In genomic region chr2:156826342-156826933, GRCh38 we compare ENCODE assay signal across 13 cellular contexts.
A peak's percentile ranks its signal among the peaks of the same experiment; 100 is the strongest.
DNase-seq lines count a peak whose midpoint lies in the region; ATAC-seq and TF ChIP-seq lines count a peak whose summit lies in the region.
"Had no signal": no experiment of that assay in that cellular context is flagged by ENCODE, and none has a peak within 500 bp of the region (broad histone marks: within the 10 kb centered on the region; RNA-seq: fewer than 3 reads in every experiment).

No MANE protein-coding gene starts in this region.

- peak; percentile 60 for DNase-seq in BJ (ENCODE audit: low read depth)
- DNase-seq in NCI-H446 (lab: John Stamatoyannopoulos, UW), result peak; percentile 31 to 79
- DNase-seq in epithelial cell of esophagus (ENCODE audit: low read depth), result peak; percentile 20
- no peak for DNase-seq in NCI-H510A (lab: John Stamatoyannopoulos, UW)
- DNase-seq in activated CD8-positive, alpha-beta T cell treated with anti-CD3 and anti-CD28 coated beads, Interleukin-2, amount 10 ng/mL, durations not matched to agents 7 days and 5 days, result no peak
- DNase-seq in Calu3, result no peak
- DNase-seq: activated naive CD4-positive, alpha-beta T cell treated with anti-CD3 and anti-CD28 coated beads, Interleukin-2, amount 10 ng/mL, durations not matched to agents 7 days and 5 days; esophagus squamous epithelium; NCI-H2107; stimulated activated CD4-positive, alpha-beta T cell treated with anti-CD3 and anti-CD28 coated beads, Interleukin-2, amount 100 ng/mL, for 48 hours had no signal

- H3K4me3 ChIP-seq in BJ (ENCODE audit: low read depth, low read length), result no peak overlapping the region
- H3K4me3 ChIP-seq in epithelial cell of esophagus (ENCODE audit: low read length), result no peak overlapping the region
- H3K4me3 ChIP-seq: esophagus squamous epithelium had no signal

- BruUV-seq in Calu3 (replicated peaks; lab: Mats Ljungman, UMichigan), result no TSS peak

- H3K27ac Mint-ChIP-seq in nephron (peak overlapping the region; percentile 7 to 77 (median 46)), Calu3 (ENCODE audit: unreplicated experiment) (no peak overlapping the region)
- H3K27ac Mint-ChIP-seq in activated CD8-positive, alpha-beta T cell treated with anti-CD3 and anti-CD28 coated beads, Interleukin-2, amount 10 ng/mL, durations not matched to agents 7 days and 5 days, result no peak overlapping the region
- H3K27ac Mint-ChIP-seq: activated naive CD4-positive, alpha-beta T cell treated with anti-CD3 and anti-CD28 coated beads, Interleukin-2, amount 10 ng/mL, durations not matched to agents 7 days and 5 days; stimulated activated effector memory CD8-positive, alpha-beta T cell treated with anti-CD3 and anti-CD28 coated beads, Interleukin-12 subunit alpha, Interleukin-12 subunit beta, amount 100 ng/mL, for 72 hours had no signal

- H3K4me3 Mint-ChIP-seq in nephron (no peak overlapping the region), Calu3 (ENCODE audit: low read depth, unreplicated experiment) (no peak overlapping the region)
- H3K4me3 Mint-ChIP-seq in activated CD8-positive, alpha-beta T cell treated with anti-CD3 and anti-CD28 coated beads, Interleukin-2, amount 10 ng/mL, durations not matched to agents 7 days and 5 days, result no peak overlapping the region
- H3K4me3 Mint-ChIP-seq: activated naive CD4-positive, alpha-beta T cell treated with anti-CD3 and anti-CD28 coated beads, Interleukin-2, amount 10 ng/mL, durations not matched to agents 7 days and 5 days; stimulated activated effector memory CD8-positive, alpha-beta T cell treated with anti-CD3 and anti-CD28 coated beads, Interleukin-12 subunit alpha, Interleukin-12 subunit beta, amount 100 ng/mL, for 72 hours had no signal

- H3K36me3 ChIP-seq in BJ (ENCODE audit: control insufficient read depth, insufficient read depth, low read length), result no peaks in the 10 kb centered on the region
- H3K36me3 ChIP-seq: esophagus squamous epithelium had no signal

- POLR2A ChIA-PET in BJ (lab: Charles Lee), result no interaction called here
- POLR2A ChIA-PET in activated CD8-positive, alpha-beta T cell treated with anti-CD3 and anti-CD28 coated beads, Interleukin-2, amount 10 ng/mL, durations not matched to agents 7 days and 5 days (lab: Charles Lee), result no interaction called here

- intact Hi-C loops in Calu3 (cut with micrococcal nuclease; ENCODE audit: unreplicated experiment), result no loop called here

- CTCF ChIA-PET in BJ (lab: Yijun Ruan, JAX) (no interaction called here), Calu3 (lab: Charles Lee) (no interaction called here)
- CTCF ChIA-PET in activated CD8-positive, alpha-beta T cell treated with anti-CD3 and anti-CD28 coated beads, Interleukin-2, amount 10 ng/mL, durations not matched to agents 7 days and 5 days (lab: Charles Lee), result no interaction called here

- H3K36me3 Mint-ChIP-seq in nephron (ENCODE audit: low read depth), result no peaks in the 10 kb centered on the region
- no peaks in the 10 kb centered on the region for H3K36me3 Mint-ChIP-seq in activated CD8-positive, alpha-beta T cell treated with anti-CD3 and anti-CD28 coated beads, Interleukin-2, amount 10 ng/mL, durations not matched to agents 7 days and 5 days (ENCODE audit: low read depth)
- H3K36me3 Mint-ChIP-seq in Calu3 (ENCODE audit: insufficient read depth, unreplicated experiment), result no peaks in the 10 kb centered on the region
- H3K36me3 Mint-ChIP-seq: activated naive CD4-positive, alpha-beta T cell treated with anti-CD3 and anti-CD28 coated beads, Interleukin-2, amount 10 ng/mL, durations not matched to agents 7 days and 5 days; stimulated activated effector memory CD8-positive, alpha-beta T cell treated with anti-CD3 and anti-CD28 coated beads, Interleukin-12 subunit alpha, Interleukin-12 subunit beta, amount 100 ng/mL, for 72 hours had no signal

- no peak for ATAC-seq in activated CD8-positive, alpha-beta T cell treated with anti-CD3 and anti-CD28 coated beads, Interleukin-2, amount 10 ng/mL, durations not matched to agents 7 days and 5 days
- ATAC-seq in GM18858 (IDR thresholded peaks at IDR 0.05; ENCODE audit: unreplicated experiment), result no peak
- ATAC-seq: stimulated activated effector memory CD8-positive, alpha-beta T cell treated with anti-CD3 and anti-CD28 coated beads, Interleukin-12 subunit alpha, Interleukin-12 subunit beta, amount 100 ng/mL, for 72 hours had no signal

- H3K9me3 Mint-ChIP-seq in nephron (peaks cover 9% of the 10 kb centered on the region), Calu3 (ENCODE audit: low read depth, unreplicated experiment) (peaks cover 4% of the 10 kb centered on the region)
- H3K9me3 Mint-ChIP-seq in activated CD8-positive, alpha-beta T cell treated with anti-CD3 and anti-CD28 coated beads, Interleukin-2, amount 10 ng/mL, durations not matched to agents 7 days and 5 days (ENCODE audit: insufficient read depth), result no peaks in the 10 kb centered on the region
- H3K9me3 Mint-ChIP-seq: activated naive CD4-positive, alpha-beta T cell treated with anti-CD3 and anti-CD28 coated beads, Interleukin-2, amount 10 ng/mL, durations not matched to agents 7 days and 5 days had no signal

- no peaks in the 10 kb centered on the region for H3K27me3 ChIP-seq in BJ (ENCODE audit: control insufficient read depth, insufficient read depth, low read length)
- H3K27me3 ChIP-seq: esophagus squamous epithelium had no signal

- H3K27me3 Mint-ChIP-seq in nephron (ENCODE audit: low read depth) (peaks cover 9% of the 10 kb centered on the region), Calu3 (ENCODE audit: unreplicated experiment) (no peaks in the 10 kb centered on the region)
- H3K27me3 Mint-ChIP-seq in activated CD8-positive, alpha-beta T cell treated with anti-CD3 and anti-CD28 coated beads, Interleukin-2, amount 10 ng/mL, durations not matched to agents 7 days and 5 days (ENCODE audit: low read depth), result no peaks in the 10 kb centered on the region
- H3K27me3 Mint-ChIP-seq: activated naive CD4-positive, alpha-beta T cell treated with anti-CD3 and anti-CD28 coated beads, Interleukin-2, amount 10 ng/mL, durations not matched to agents 7 days and 5 days had no signal

- TF ChIP-seq CTCF in BJ (IDR thresholded peaks at IDR 0.05; ENCODE audit: insufficient read depth, low read depth, low read length), result no peak
- no peak for TF ChIP-seq CTCF in epithelial cell of esophagus (IDR thresholded peaks at IDR 0.05; ENCODE audit: insufficient read depth, low read depth, low read length, missing control alignments)
- no peak for TF ChIP-seq CTCF in nephron (IDR thresholded peaks at IDR 0.05; ENCODE audit: unreplicated experiment in 3 of 3)
- no peak for TF ChIP-seq CTCF in Calu3 (IDR thresholded peaks at IDR 0.05; ENCODE audit: unreplicated experiment)

- H3K4me1 Mint-ChIP-seq in nephron (peaks cover 8% of the 10 kb centered on the region), Calu3 (ENCODE audit: low read depth, unreplicated experiment) (no peaks in the 10 kb centered on the region)
- H3K4me1 Mint-ChIP-seq in activated CD8-positive, alpha-beta T cell treated with anti-CD3 and anti-CD28 coated beads, Interleukin-2, amount 10 ng/mL, durations not matched to agents 7 days and 5 days (ENCODE audit: low read depth), result no peaks in the 10 kb centered on the region
- H3K4me1 Mint-ChIP-seq: activated naive CD4-positive, alpha-beta T cell treated with anti-CD3 and anti-CD28 coated beads, Interleukin-2, amount 10 ng/mL, durations not matched to agents 7 days and 5 days; stimulated activated effector memory CD8-positive, alpha-beta T cell treated with anti-CD3 and anti-CD28 coated beads, Interleukin-12 subunit alpha, Interleukin-12 subunit beta, amount 100 ng/mL, for 72 hours had no signal

Comparison
In these comparisons a context has a peak if more than half of its experiments do, and no peak if none do; other contexts are left out.
1. DNase-seq: peak in BJ (single experiment), NCI-H446 (2 of 2) and epithelial cell of esophagus (single experiment); none in NCI-H510A (single experiment), activated CD8-positive, alpha-beta T cell treated with anti-CD3 and anti-CD28 coated beads, Interleukin-2, amount 10 ng/mL, durations not matched to agents 7 days and 5 days (single experiment) and Calu3 (single experiment).
2. H3K27ac Mint-ChIP-seq: peak in nephron (3 of 3); none in activated CD8-positive, alpha-beta T cell treated with anti-CD3 and anti-CD28 coated beads, Interleukin-2, amount 10 ng/mL, durations not matched to agents 7 days and 5 days (single experiment) and Calu3 (single experiment).